ENCODE assay signal across 2 cellular contexts in the genomic region with DNA sequence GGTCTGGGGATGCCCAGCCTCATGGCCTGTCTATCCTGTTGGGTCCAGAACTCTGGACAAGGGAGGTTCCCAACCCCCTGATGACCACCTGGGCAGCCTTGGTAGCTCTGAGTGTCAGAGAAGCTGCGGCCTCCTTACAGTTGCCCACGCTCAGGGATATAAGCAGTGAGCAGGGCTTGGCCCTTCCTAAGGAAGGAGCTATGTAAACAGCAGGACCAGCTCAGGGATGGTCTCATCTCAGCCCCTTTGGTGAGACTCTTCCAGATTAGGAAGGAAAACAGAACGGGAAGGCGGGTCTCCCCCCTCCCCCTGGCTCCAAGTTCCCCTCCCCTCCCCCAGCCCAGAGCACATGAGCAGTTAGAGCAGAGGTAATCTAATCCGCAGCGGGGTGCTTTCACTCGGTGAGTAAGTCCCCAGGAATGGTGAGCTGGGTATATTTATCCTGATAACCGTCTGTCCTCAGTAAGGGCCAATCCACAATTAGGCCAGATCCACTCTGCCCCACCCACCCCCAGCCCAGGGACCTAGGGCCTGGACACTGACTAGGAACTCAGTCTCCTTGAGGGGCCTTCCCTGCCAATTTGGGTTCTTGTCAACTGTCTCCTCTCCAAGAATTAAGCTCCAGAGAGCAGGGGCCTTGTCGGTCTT.
TF ChIP-seq lines count a peak whose summit lies in the region.

No MANE protein-coding gene starts in this region.

TF ChIP-seq in A549, 52 proteins besides CTCF, POLR2A, EP300 and RAD21 (continued from another document and continues in another):
- TF ChIP-seq PBX3 (IDR thresholded peaks at IDR 0.05) = peak; percentile 63
- TF ChIP-seq RARB (CRISPR knock-in tag; IDR thresholded peaks at IDR 0.05) = 0 out of 2 replicates have a peak, but pooled peaks have one; percentile 7
- TF ChIP-seq PHF8 (IDR thresholded peaks at IDR 0.05; ENCODE audit: borderline replicate concordance, low read depth) = no peak
- peak; percentile 87 for TF ChIP-seq FOSL2 (IDR thresholded peaks at IDR 0.05)
- peak; percentile 85 for TF ChIP-seq FOSL2 (CRISPR knock-in tag; IDR thresholded peaks at IDR 0.05)
- no peak for TF ChIP-seq HEYL (CRISPR knock-in tag; IDR thresholded peaks at IDR 0.05)
- no peak for TF ChIP-seq FOSB (CRISPR knock-in tag; IDR thresholded peaks at IDR 0.05)
- no peak for TF ChIP-seq RCOR1 (IDR thresholded peaks at IDR 0.05; ENCODE audit: low read depth, low read length)
- no peak for TF ChIP-seq EHF (CRISPR knock-in tag; IDR thresholded peaks at IDR 0.05)
- TF ChIP-seq CEBPB (IDR thresholded peaks at IDR 0.05) = peak in 1 of 2 experiments; percentile 39; a peak in 1 of 4 replicates
- TF ChIP-seq ZNF302 (CRISPR knock-in tag; IDR thresholded peaks at IDR 0.05) = no peak
- TF ChIP-seq CBX2 (IDR thresholded peaks at IDR 0.05; ENCODE audit: borderline replicate concordance, low read depth) = no peak
- no peak for TF ChIP-seq RNF2 (IDR thresholded peaks at IDR 0.05; ENCODE audit: borderline replicate concordance, low read depth)
- no peak for TF ChIP-seq FOXS1 (CRISPR knock-in tag; IDR thresholded peaks at IDR 0.05)
- no peak for TF ChIP-seq EHMT2 (IDR thresholded peaks at IDR 0.05; ENCODE audit: low read depth)
- TF ChIP-seq SMC3 (IDR thresholded peaks at IDR 0.05) = 0 out of 3 replicates have a peak, but pooled peaks have one; percentile 6
- no peak for TF ChIP-seq USF2 (IDR thresholded peaks at IDR 0.05)
- TF ChIP-seq NR3C1 (IDR thresholded peaks at IDR 0.05) = no peak
- TF ChIP-seq, protein P1, sequence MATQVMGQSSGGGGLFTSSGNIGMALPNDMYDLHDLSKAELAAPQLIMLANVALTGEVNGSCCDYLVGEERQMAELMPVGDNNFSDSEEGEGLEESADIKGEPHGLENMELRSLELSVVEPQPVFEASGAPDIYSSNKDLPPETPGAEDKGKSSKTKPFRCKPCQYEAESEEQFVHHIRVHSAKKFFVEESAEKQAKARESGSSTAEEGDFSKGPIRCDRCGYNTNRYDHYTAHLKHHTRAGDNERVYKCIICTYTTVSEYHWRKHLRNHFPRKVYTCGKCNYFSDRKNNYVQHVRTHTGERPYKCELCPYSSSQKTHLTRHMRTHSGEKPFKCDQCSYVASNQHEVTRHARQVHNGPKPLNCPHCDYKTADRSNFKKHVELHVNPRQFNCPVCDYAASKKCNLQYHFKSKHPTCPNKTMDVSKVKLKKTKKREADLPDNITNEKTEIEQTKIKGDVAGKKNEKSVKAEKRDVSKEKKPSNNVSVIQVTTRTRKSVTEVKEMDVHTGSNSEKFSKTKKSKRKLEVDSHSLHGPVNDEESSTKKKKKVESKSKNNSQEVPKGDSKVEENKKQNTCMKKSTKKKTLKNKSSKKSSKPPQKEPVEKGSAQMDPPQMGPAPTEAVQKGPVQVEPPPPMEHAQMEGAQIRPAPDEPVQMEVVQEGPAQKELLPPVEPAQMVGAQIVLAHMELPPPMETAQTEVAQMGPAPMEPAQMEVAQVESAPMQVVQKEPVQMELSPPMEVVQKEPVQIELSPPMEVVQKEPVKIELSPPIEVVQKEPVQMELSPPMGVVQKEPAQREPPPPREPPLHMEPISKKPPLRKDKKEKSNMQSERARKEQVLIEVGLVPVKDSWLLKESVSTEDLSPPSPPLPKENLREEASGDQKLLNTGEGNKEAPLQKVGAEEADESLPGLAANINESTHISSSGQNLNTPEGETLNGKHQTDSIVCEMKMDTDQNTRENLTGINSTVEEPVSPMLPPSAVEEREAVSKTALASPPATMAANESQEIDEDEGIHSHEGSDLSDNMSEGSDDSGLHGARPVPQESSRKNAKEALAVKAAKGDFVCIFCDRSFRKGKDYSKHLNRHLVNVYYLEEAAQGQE (IDR thresholded peaks at IDR 0.05) = no peak
- no peak for TF ChIP-seq CHD2 (IDR thresholded peaks at IDR 0.05; ENCODE audit: low read length, partially characterized antibody)
- peak; percentile 35 to 70; a peak in 3 of 5 replicates for TF ChIP-seq JUN (IDR thresholded peaks at IDR 0.05)
- TF ChIP-seq ESRRA (IDR thresholded peaks at IDR 0.05; ENCODE audit: borderline replicate concordance, low read length) = no peak
- no peak for TF ChIP-seq HOXB5 (CRISPR knock-in tag; IDR thresholded peaks at IDR 0.05)
- peak; percentile 93 for TF ChIP-seq GATA3 (IDR thresholded peaks at IDR 0.05; ENCODE audit: borderline replicate concordance)
- TF ChIP-seq, protein P2, sequence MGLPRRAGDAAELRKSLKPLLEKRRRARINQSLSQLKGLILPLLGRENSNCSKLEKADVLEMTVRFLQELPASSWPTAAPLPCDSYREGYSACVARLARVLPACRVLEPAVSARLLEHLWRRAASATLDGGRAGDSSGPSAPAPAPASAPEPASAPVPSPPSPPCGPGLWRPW (IDR thresholded peaks at IDR 0.05) = no peak
- peak; percentile 39; the same call in 1 of the 2 replicates for TF ChIP-seq BHLHE40 (IDR thresholded peaks at IDR 0.05; ENCODE audit: low read depth, low read length)
- TF ChIP-seq MAFK (IDR thresholded peaks at IDR 0.05; ENCODE audit: partially characterized antibody) = no peak
- TF ChIP-seq, protein P3, sequence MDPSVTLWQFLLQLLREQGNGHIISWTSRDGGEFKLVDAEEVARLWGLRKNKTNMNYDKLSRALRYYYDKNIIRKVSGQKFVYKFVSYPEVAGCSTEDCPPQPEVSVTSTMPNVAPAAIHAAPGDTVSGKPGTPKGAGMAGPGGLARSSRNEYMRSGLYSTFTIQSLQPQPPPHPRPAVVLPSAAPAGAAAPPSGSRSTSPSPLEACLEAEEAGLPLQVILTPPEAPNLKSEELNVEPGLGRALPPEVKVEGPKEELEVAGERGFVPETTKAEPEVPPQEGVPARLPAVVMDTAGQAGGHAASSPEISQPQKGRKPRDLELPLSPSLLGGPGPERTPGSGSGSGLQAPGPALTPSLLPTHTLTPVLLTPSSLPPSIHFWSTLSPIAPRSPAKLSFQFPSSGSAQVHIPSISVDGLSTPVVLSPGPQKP (IDR thresholded peaks at IDR 0.05; ENCODE audit: low read depth, low read length) = no peak
- no peak for TF ChIP-seq ZSCAN20 (CRISPR knock-in tag; IDR thresholded peaks at IDR 0.05)
- TF ChIP-seq ZFP36 (IDR thresholded peaks at IDR 0.05; ENCODE audit: borderline replicate concordance, partially characterized antibody) = no peak
- TF ChIP-seq TP53 (CRISPR knock-in tag; IDR thresholded peaks at IDR 0.05) = no peak

TF ChIP-seq in HCT116, 20 proteins besides CTCF, POLR2A, EP300 and RAD21 (continued from another document):
- TF ChIP-seq, protein P1 (IDR thresholded peaks at IDR 0.05; ENCODE audit: low read depth) = no peak
- TF ChIP-seq ZFX (IDR thresholded peaks at IDR 0.05) (peak; percentile 28; the same call in 1 of the 2 replicates), SP1 (IDR thresholded peaks at IDR 0.05; ENCODE audit: low read depth) (no peak)
- TF ChIP-seq, protein P4, sequence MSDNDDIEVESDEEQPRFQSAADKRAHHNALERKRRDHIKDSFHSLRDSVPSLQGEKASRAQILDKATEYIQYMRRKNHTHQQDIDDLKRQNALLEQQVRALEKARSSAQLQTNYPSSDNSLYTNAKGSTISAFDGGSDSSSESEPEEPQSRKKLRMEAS (IDR thresholded peaks at IDR 0.05) = no peak
